8 cellular contexts compared by ENCODE assay signal in genomic region chr4:2536193-2537010, GRCh38. TPM values are rescaled to one million over a fixed set of nuclear protein-coding genes. Genes with fewer than 3 reads are reported as not detected.
A peak's percentile ranks its signal among the peaks of the same experiment; 100 is the strongest.
DNase-seq lines count a peak whose midpoint lies in the region; ATAC-seq and TF ChIP-seq lines count a peak whose summit lies in the region.

A gene with protein sequence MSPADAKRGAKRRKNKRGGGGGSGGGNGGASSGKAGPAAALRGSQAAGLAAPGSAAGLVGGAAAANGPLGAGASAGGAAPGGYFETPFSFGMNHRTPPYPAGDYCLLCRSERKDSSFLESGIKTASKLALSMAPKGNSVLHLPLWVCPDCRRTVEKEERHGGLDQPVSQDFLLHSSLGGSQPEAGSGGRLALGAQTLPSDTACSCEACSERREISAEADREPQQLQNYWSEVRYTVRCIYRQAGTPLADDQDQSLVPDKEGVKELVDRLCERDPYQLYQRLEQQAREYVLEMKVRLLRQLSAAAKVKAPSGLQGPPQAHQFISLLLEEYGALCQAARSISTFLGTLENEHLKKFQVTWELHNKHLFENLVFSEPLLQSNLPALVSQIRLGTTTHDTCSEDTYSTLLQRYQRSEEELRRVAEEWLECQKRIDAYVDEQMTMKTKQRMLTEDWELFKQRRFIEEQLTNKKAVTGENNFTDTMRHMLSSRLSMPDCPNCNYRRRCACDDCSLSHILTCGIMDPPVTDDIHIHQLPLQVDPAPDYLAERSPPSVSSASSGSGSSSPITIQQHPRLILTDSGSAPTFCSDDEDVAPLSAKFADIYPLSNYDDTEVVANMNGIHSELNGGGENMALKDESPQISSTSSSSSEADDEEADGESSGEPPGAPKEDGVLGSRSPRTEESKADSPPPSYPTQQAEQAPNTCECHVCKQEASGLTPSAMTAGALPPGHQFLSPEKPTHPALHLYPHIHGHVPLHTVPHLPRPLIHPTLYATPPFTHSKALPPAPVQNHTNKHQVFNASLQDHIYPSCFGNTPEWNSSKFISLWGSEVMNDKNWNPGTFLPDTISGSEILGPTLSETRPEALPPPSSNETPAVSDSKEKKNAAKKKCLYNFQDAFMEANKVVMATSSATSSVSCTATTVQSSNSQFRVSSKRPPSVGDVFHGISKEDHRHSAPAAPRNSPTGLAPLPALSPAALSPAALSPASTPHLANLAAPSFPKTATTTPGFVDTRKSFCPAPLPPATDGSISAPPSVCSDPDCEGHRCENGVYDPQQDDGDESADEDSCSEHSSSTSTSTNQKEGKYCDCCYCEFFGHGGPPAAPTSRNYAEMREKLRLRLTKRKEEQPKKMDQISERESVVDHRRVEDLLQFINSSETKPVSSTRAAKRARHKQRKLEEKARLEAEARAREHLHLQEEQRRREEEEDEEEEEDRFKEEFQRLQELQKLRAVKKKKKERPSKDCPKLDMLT (N-terminal part only) (plus strand): TSS chr4:2536647. CDS start chr4:2536916, 269 bp downstream.

- no peaks in the 10 kb centered on the region for H3K9me3 ChIP-seq in CD4-positive, CD25-positive, alpha-beta regulatory T cell (ENCODE audit: control insufficient read depth in 2 of 2, low read length in 2 of 2)
- H3K9me3 ChIP-seq in liver (ENCODE audit: control insufficient read depth in 4 of 4, low read length in 3 of 4): no peaks in the 10 kb centered on the region

- peak within 1 kb of the TSS; percentile 83 for H3K4me3 ChIP-seq in CD4-positive, CD25-positive, alpha-beta regulatory T cell (ENCODE audit: low read depth, low read length)
- peak within 1 kb of the TSS; percentile 64 to 100 (median 76) for H3K4me3 ChIP-seq in liver (ENCODE audit: low read depth in 1 of 3, low read length in 3 of 3)

- peak within 1 kb of the TSS; percentile 85 for H3K27ac ChIP-seq in CD4-positive, CD25-positive, alpha-beta regulatory T cell (ENCODE audit: insufficient read depth, low read length, poor library complexity, severe bottlenecking)
- H3K27ac ChIP-seq in liver (ENCODE audit: low read depth in 1 of 2, low read length in 2 of 2): peak within 1 kb of the TSS; percentile 88 to 89

- CTCF ChIA-PET in activated CD4-positive, alpha-beta memory T cell treated with anti-CD3 and anti-CD28 coated beads for 36 hours (lab: Charles Lee): interaction anchor here (1.1 to 1.7 kb wide), 3 partner anchors 15 to 95 kb away, joined by 3 to 5 read pairs (median 3); partner anchors contain the start of gene RNF4

- H3K27me3 Mint-ChIP-seq in CD4-positive, CD25-positive, alpha-beta regulatory T cell: no peaks in the 10 kb centered on the region
- no peaks in the 10 kb centered on the region for H3K27me3 Mint-ChIP-seq in activated CD4-positive, alpha-beta memory T cell treated with anti-CD3 and anti-CD28 coated beads for 36 hours

- no peaks in the 10 kb centered on the region for H3K27me3 ChIP-seq in CD4-positive, CD25-positive, alpha-beta regulatory T cell (ENCODE audit: control insufficient read depth, insufficient read depth, low read length)
- H3K27me3 ChIP-seq in liver (ENCODE audit: control insufficient read depth in 4 of 4, insufficient read depth in 4 of 4, low read length in 3 of 4): no peaks in the 10 kb centered on the region

- H3K9me3 Mint-ChIP-seq in CD4-positive, CD25-positive, alpha-beta regulatory T cell: no peaks in the 10 kb centered on the region
- no peaks in the 10 kb centered on the region for H3K9me3 Mint-ChIP-seq in activated CD4-positive, alpha-beta memory T cell treated with anti-CD3 and anti-CD28 coated beads for 36 hours

- WGBS in liver: under 1% methylated on average over 106 of the region's 106 CpGs

- TF ChIP-seq CTCF in liver (IDR thresholded peaks at IDR 0.05; ENCODE audit: low read depth, low read length, missing input control): peak; percentile 16

- no peaks in the 10 kb centered on the region for H3K36me3 Mint-ChIP-seq in CD4-positive, CD25-positive, alpha-beta regulatory T cell
- H3K36me3 Mint-ChIP-seq in activated CD4-positive, alpha-beta memory T cell treated with anti-CD3 and anti-CD28 coated beads for 36 hours: no peaks in the 10 kb centered on the region

- POLR2A ChIA-PET in activated CD4-positive, alpha-beta memory T cell treated with anti-CD3 and anti-CD28 coated beads for 36 hours (lab: Charles Lee): interaction anchor here (0.6 to 1.5 kb wide), 7 partner anchors 45 to 1288 kb away, joined by 3 to 5 read pairs (median 3); partner anchors contain the start of genes CTBP1 and RNF4

- H3K4me3 Mint-ChIP-seq in CD4-positive, CD25-positive, alpha-beta regulatory T cell: peak within 1 kb of the TSS; percentile 93 to 99 (median 95)
- H3K4me3 Mint-ChIP-seq in activated CD4-positive, alpha-beta memory T cell treated with anti-CD3 and anti-CD28 coated beads for 36 hours: peak within 1 kb of the TSS; percentile 87

- peaks cover 23% of the 10 kb centered on the region for H3K4me1 ChIP-seq in CD4-positive, CD25-positive, alpha-beta regulatory T cell (ENCODE audit: control insufficient read depth, insufficient read depth, low read length, poor library complexity, severe bottlenecking)
- peaks cover 3 to 19% (median 10%) of the 10 kb centered on the region in 4 donors for H3K4me1 ChIP-seq in liver (ENCODE audit: control insufficient read depth in 4 of 4, insufficient read depth in 4 of 4, low read length in 3 of 4)

- H3K27ac Mint-ChIP-seq in CD4-positive, CD25-positive, alpha-beta regulatory T cell: peak within 1 kb of the TSS; percentile 63 to 96 (median 95)
- peak within 1 kb of the TSS; percentile 86 for H3K27ac Mint-ChIP-seq in activated CD4-positive, alpha-beta memory T cell treated with anti-CD3 and anti-CD28 coated beads for 36 hours

- H3K4me1 Mint-ChIP-seq in CD4-positive, CD25-positive, alpha-beta regulatory T cell: peaks cover 6 to 42% (median 17%) of the 10 kb centered on the region in 4 donors
- peaks cover 20% of the 10 kb centered on the region for H3K4me1 Mint-ChIP-seq in activated CD4-positive, alpha-beta memory T cell treated with anti-CD3 and anti-CD28 coated beads for 36 hours (ENCODE audit: low read depth)

- H3K36me3 ChIP-seq in CD4-positive, CD25-positive, alpha-beta regulatory T cell (ENCODE audit: control insufficient read depth, insufficient read depth, low read length): no peaks in the 10 kb centered on the region
- H3K36me3 ChIP-seq in liver (ENCODE audit: control insufficient read depth in 4 of 4, insufficient read depth in 3 of 4, low read depth in 1 of 4, low read length in 3 of 4): no peaks in the 10 kb centered on the region

- peak; percentile 96 to 97 for ATAC-seq in CD4-positive, CD25-positive, alpha-beta regulatory T cell (ENCODE audit: low read depth in 2 of 2)
- peak; percentile 86 for ATAC-seq in GM19455 (IDR thresholded peaks at IDR 0.05; ENCODE audit: unreplicated experiment)

- intact Hi-C loops in activated CD4-positive, alpha-beta memory T cell treated with anti-CD3 and anti-CD28 coated beads for 36 hours (cut with micrococcal nuclease): loop anchor here (1.0 to 10.0 kb wide), 8 partner anchors 54 to 426 kb away; partner anchors contain the start of genes CFAP99, GRK4, HAUS3 and NOP14

- H3K9ac ChIP-seq in liver (ENCODE audit: low read depth in 1 of 2, low read length in 2 of 2): peak within 1 kb of the TSS; percentile 70 to 88

- TF ChIP-seq RAD21 in liver (IDR thresholded peaks at IDR 0.05): peak in 1 of 2 donors; percentile 26

- peak; percentile 99 to 100 (median 99) for DNase-seq in CD4-positive, CD25-positive, alpha-beta regulatory T cell
- DNase-seq in HK-2 (ENCODE audit: unreplicated experiment) (peak; percentile 100), NCI-H82 treated with DMSO at 0.1 percent for 48 hours (lab: John Stamatoyannopoulos, UW; ENCODE audit: unreplicated experiment) (peak; percentile 94), dermis microvascular lymphatic vessel endothelial cell (ENCODE audit: low read depth in 2 of 2) (peak; percentile 98 to 100)
- DNase-seq in activated CD4-positive, alpha-beta memory T cell treated with anti-CD3 and anti-CD28 coated beads for 36 hours: peak; percentile 100
- DNase-seq in stimulated activated CD4-positive, alpha-beta T cell treated with anti-CD3 and anti-CD28 coated beads, Interleukin-4, amount 100 ng/mL, for 1 hour: peak; percentile 98

TF ChIP-seq in liver, 16 proteins besides CTCF, POLR2A, EP300 and RAD21 (continues in another document):
- peak in 1 of 2 donors; percentile 51 for TF ChIP-seq EGR1 (IDR thresholded peaks at IDR 0.05; ENCODE audit: low read depth in 2 of 2)
- no peak for TF ChIP-seq ATF3 (IDR thresholded peaks at IDR 0.05)
- peak; percentile 61 for TF ChIP-seq REST (IDR thresholded peaks at IDR 0.05)
- TF ChIP-seq RXRA (IDR thresholded peaks at IDR 0.05): peak in 1 of 2 donors; percentile 24

RNA-seq across cellular contexts. Expression of the gene that starts here (rescaled TPM):
- total RNA-seq in CD4-positive, CD25-positive, alpha-beta regulatory T cell: 44.3 TPM
- polyA plus RNA-seq in CD4-positive, CD25-positive, alpha-beta regulatory T cell: 1 to 10 TPM in 2 of 4 donors, under 1 TPM in 2; 0.71 to 1.9 (median 1.3) TPM
- 10 to 100 TPM; 21.7 to 22.6 TPM for total RNA-seq in activated CD4-positive, alpha-beta memory T cell treated with anti-CD3 and anti-CD28 coated beads for 36 hours
- 4.4 and 8.0 TPM in 2 replicates for total RNA-seq in dermis microvascular lymphatic vessel endothelial cell
- total RNA-seq in liver: 10 to 100 TPM in 1 of 2 donors, 1 to 10 TPM in 1; 9.6 to 10.2 TPM
- polyA plus RNA-seq in liver: 1 to 10 TPM; 3.9 to 4.3 TPM

Comparison
In these comparisons a context has a peak if more than half of its experiments do, and no peak if none do; other contexts are left out.
1. Peak in every context shown above with its lines: DNase-seq, ATAC-seq, H3K4me3 ChIP-seq and H3K27ac ChIP-seq.